1 cellular context compared by ENCODE assay signal in genomic region chr7:12422449-12423320, GRCh38.
TF ChIP-seq lines count a peak whose summit lies in the region.

No MANE protein-coding gene starts in this region.

TF ChIP-seq in HCT116, 20 proteins besides CTCF, POLR2A, EP300 and RAD21:
- TF ChIP-seq, protein P1, sequence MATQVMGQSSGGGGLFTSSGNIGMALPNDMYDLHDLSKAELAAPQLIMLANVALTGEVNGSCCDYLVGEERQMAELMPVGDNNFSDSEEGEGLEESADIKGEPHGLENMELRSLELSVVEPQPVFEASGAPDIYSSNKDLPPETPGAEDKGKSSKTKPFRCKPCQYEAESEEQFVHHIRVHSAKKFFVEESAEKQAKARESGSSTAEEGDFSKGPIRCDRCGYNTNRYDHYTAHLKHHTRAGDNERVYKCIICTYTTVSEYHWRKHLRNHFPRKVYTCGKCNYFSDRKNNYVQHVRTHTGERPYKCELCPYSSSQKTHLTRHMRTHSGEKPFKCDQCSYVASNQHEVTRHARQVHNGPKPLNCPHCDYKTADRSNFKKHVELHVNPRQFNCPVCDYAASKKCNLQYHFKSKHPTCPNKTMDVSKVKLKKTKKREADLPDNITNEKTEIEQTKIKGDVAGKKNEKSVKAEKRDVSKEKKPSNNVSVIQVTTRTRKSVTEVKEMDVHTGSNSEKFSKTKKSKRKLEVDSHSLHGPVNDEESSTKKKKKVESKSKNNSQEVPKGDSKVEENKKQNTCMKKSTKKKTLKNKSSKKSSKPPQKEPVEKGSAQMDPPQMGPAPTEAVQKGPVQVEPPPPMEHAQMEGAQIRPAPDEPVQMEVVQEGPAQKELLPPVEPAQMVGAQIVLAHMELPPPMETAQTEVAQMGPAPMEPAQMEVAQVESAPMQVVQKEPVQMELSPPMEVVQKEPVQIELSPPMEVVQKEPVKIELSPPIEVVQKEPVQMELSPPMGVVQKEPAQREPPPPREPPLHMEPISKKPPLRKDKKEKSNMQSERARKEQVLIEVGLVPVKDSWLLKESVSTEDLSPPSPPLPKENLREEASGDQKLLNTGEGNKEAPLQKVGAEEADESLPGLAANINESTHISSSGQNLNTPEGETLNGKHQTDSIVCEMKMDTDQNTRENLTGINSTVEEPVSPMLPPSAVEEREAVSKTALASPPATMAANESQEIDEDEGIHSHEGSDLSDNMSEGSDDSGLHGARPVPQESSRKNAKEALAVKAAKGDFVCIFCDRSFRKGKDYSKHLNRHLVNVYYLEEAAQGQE (IDR thresholded peaks at IDR 0.05; ENCODE audit: low read depth) = no peak
- TF ChIP-seq CBX3 (IDR thresholded peaks at IDR 0.05; ENCODE audit: low read depth) (no peak), EZH2 (IDR thresholded peaks at IDR 0.05) (no peak), SRF (IDR thresholded peaks at IDR 0.05; ENCODE audit: low read depth) (no peak), SP1 (IDR thresholded peaks at IDR 0.05; ENCODE audit: low read depth) (no peak), CEBPB (IDR thresholded peaks at IDR 0.05; ENCODE audit: low read depth) (no peak), POLR2AphosphoS5 (IDR thresholded peaks at IDR 0.05; ENCODE audit: low read depth, low read length) (no peak), ELF1 (IDR thresholded peaks at IDR 0.05; ENCODE audit: borderline replicate concordance, low read depth) (no peak), EZH2phosphoT487 (IDR thresholded peaks at IDR 0.05; ENCODE audit: borderline replicate concordance) (no peak), TCF7L2 (IDR thresholded peaks at IDR 0.05; ENCODE audit: borderline replicate concordance, extremely low read depth, insufficient read depth, insufficient read length) (no peak), SIN3A (IDR thresholded peaks at IDR 0.05; ENCODE audit: low read depth) (no peak), EGR1 (IDR thresholded peaks at IDR 0.05; ENCODE audit: low read depth) (no peak), ZNF274 (IDR thresholded peaks at IDR 0.05; ENCODE audit: low read depth, low read length) (no peak), YY1 (IDR thresholded peaks at IDR 0.05; ENCODE audit: extremely low read depth, insufficient replicate concordance, low read depth, low read length) (no peak), FOSL1 (IDR thresholded peaks at IDR 0.05; ENCODE audit: low read depth) (no peak), JUND (IDR thresholded peaks at IDR 0.05) (no peak), ZFX (IDR thresholded peaks at IDR 0.05) (no peak)
- TF ChIP-seq, protein P2, sequence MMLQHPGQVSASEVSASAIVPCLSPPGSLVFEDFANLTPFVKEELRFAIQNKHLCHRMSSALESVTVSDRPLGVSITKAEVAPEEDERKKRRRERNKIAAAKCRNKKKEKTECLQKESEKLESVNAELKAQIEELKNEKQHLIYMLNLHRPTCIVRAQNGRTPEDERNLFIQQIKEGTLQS (IDR thresholded peaks at IDR 0.05) = no peak
- TF ChIP-seq, protein P3, sequence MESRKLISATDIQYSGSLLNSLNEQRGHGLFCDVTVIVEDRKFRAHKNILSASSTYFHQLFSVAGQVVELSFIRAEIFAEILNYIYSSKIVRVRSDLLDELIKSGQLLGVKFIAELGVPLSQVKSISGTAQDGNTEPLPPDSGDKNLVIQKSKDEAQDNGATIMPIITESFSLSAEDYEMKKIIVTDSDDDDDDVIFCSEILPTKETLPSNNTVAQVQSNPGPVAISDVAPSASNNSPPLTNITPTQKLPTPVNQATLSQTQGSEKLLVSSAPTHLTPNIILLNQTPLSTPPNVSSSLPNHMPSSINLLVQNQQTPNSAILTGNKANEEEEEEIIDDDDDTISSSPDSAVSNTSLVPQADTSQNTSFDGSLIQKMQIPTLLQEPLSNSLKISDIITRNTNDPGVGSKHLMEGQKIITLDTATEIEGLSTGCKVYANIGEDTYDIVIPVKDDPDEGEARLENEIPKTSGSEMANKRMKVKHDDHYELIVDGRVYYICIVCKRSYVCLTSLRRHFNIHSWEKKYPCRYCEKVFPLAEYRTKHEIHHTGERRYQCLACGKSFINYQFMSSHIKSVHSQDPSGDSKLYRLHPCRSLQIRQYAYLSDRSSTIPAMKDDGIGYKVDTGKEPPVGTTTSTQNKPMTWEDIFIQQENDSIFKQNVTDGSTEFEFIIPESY (IDR thresholded peaks at IDR 0.05; ENCODE audit: extremely low read depth, insufficient replicate concordance, low read length) = no peak
- TF ChIP-seq, protein P4, sequence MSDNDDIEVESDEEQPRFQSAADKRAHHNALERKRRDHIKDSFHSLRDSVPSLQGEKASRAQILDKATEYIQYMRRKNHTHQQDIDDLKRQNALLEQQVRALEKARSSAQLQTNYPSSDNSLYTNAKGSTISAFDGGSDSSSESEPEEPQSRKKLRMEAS (IDR thresholded peaks at IDR 0.05) = no peak
